1 cellular context compared by ENCODE assay signal in the genomic region with DNA sequence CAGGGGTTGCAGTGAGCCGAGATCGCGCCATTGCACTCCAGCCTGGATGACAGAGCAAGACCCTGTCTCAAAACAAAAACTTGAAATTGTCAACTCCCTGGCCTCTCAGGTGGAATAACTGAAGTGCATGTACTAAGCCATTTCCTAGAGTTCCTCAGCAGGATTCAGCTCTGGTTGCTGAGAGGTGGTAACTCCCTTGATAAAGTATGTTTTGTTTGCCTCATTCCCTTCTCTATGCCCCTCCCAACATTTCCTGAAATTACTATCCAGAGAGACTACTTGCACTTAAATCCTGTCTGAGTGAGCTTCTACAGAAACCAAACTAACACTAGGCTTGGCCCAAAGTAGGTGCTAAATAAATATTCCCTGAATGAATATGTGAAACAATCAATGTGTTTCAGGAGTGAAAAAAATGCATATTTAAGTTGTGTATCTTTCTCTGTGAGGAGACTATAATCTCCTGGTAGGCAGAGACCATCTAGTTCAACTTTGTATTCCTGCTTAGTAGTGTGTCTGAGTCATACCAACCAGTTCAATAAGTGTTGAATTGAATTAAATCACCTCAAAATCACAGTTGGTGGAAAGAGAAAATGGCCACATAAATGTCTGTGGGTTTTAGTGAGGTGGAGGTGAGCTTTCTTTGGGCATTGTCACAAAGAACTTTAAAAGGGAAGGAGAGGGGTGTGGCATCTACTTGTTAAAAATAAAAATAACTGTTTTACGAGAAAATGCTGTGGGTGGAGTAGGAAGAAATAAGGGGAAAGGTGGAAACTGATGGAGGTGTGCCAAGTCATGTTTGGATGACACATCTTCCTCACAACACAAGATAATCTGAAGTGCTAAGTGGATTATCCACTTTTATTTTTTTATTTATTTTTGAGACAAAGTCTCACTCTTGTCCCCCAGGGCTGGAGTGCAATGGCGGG.
TF ChIP-seq lines count a peak whose summit lies in the region.

No MANE protein-coding gene starts in this region.

TF ChIP-seq in HCT116, 20 proteins besides CTCF, POLR2A, EP300 and RAD21:
- 0 out of 2 replicates have a peak, but pooled peaks have one; percentile 34 for TF ChIP-seq EGR1 (IDR thresholded peaks at IDR 0.05; ENCODE audit: low read depth)
- TF ChIP-seq SP1 (IDR thresholded peaks at IDR 0.05; ENCODE audit: low read depth) = peak; percentile 42; the same call in 1 of the 2 replicates
- no peak for TF ChIP-seq SIN3A (IDR thresholded peaks at IDR 0.05; ENCODE audit: low read depth)
